In the genomic region with DNA sequence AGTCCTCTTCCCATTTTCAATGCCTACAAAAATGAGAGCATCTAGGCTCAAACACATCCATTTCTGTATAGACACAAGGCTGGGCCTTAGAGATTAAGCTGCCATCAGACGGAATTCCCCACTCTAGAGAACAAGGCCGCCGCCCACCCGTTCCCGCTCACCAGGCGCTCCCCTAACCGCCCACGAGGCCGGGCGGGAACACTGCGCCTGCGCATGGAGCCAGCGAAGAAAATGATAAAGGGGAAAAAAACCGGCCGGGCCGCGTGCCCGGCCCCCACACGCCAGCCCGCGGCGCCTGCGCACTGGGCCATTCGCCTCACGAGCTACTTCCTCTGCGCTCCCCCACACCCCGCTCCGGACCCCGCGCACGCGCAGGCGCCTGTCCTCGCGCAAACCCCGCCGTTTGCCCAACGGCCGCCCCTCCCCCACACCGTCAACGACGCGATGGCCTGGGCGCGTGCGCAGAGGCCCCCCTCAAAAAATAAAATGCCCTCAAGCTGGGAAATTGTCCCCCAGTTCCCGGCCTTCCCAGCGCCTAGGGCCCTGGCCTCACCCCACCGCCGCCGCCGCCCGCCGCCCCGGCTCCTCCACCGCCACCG, we compare ENCODE assay signal across 1 cellular context.
TF ChIP-seq lines count a peak whose summit lies in the region.

No MANE protein-coding gene starts in this region.

TF ChIP-seq in HepG2, 621 proteins besides CTCF, POLR2A, EP300 and RAD21 (continued from another document and continues in another):
- TF ChIP-seq, protein P1, sequence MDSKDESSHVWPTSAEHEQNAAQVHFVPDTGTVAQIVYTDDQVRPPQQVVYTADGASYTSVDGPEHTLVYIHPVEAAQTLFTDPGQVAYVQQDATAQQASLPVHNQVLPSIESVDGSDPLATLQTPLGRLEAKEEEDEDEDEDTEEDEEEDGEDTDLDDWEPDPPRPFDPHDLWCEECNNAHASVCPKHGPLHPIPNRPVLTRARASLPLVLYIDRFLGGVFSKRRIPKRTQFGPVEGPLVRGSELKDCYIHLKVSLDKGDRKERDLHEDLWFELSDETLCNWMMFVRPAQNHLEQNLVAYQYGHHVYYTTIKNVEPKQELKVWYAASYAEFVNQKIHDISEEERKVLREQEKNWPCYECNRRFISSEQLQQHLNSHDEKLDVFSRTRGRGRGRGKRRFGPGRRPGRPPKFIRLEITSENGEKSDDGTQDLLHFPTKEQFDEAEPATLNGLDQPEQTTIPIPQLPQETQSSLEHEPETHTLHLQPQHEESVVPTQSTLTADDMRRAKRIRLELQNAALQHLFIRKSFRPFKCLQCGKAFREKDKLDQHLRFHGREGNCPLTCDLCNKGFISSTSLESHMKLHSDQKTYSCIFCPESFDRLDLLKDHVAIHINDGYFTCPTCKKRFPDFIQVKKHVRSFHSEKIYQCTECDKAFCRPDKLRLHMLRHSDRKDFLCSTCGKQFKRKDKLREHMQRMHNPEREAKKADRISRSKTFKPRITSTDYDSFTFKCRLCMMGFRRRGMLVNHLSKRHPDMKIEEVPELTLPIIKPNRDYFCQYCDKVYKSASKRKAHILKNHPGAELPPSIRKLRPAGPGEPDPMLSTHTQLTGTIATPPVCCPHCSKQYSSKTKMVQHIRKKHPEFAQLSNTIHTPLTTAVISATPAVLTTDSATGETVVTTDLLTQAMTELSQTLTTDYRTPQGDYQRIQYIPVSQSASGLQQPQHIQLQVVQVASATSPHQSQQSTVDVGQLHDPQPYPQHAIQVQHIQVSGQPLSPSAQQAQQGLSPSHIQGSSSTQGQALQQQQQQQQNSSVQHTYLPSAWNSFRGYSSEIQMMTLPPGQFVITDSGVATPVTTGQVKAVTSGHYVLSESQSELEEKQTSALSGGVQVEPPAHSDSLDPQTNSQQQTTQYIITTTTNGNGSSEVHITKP (CRISPR knock-in tag; IDR thresholded peaks at IDR 0.05; ENCODE audit: low read depth), result peak; percentile 8; the same call in 1 of the 2 replicates
- no peak for TF ChIP-seq ZSCAN31 (CRISPR knock-in tag; IDR thresholded peaks at IDR 0.05; ENCODE audit: low read depth)
- no peak for TF ChIP-seq NFE2L1 (CRISPR knock-in tag; IDR thresholded peaks at IDR 0.05; ENCODE audit: borderline replicate concordance)
- peak; percentile 44; the same call in 1 of the 2 replicates for TF ChIP-seq PPARG (CRISPR knock-in tag; conservative IDR thresholded peaks at IDR 0.05)
- TF ChIP-seq ZBTB3 (CRISPR knock-in tag; IDR thresholded peaks at IDR 0.05; ENCODE audit: borderline replicate concordance, low read depth), result no peak
- peak; percentile 83; the same call in 1 of the 2 replicates for TF ChIP-seq ZC3H13 (CRISPR knock-in tag; IDR thresholded peaks at IDR 0.05)
- TF ChIP-seq HMG20A (CRISPR knock-in tag; IDR thresholded peaks at IDR 0.05; ENCODE audit: borderline replicate concordance), result no peak
- TF ChIP-seq ZNF260 (CRISPR knock-in tag; IDR thresholded peaks at IDR 0.05; ENCODE audit: borderline replicate concordance, low read depth), result no peak
- peak; percentile 42; the same call in 1 of the 2 replicates for TF ChIP-seq ZSCAN20 (CRISPR knock-in tag; IDR thresholded peaks at IDR 0.05; ENCODE audit: borderline replicate concordance)
- TF ChIP-seq NAIF1 (CRISPR knock-in tag; IDR thresholded peaks at IDR 0.05; ENCODE audit: borderline replicate concordance), result 0 out of 2 replicates have a peak, but pooled peaks have one; percentile 46
- TF ChIP-seq, protein P2, sequence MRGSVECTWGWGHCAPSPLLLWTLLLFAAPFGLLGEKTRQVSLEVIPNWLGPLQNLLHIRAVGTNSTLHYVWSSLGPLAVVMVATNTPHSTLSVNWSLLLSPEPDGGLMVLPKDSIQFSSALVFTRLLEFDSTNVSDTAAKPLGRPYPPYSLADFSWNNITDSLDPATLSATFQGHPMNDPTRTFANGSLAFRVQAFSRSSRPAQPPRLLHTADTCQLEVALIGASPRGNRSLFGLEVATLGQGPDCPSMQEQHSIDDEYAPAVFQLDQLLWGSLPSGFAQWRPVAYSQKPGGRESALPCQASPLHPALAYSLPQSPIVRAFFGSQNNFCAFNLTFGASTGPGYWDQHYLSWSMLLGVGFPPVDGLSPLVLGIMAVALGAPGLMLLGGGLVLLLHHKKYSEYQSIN (CRISPR knock-in tag; IDR thresholded peaks at IDR 0.05; ENCODE audit: borderline replicate concordance), result no peak
- TF ChIP-seq ZNF891 (CRISPR knock-in tag; IDR thresholded peaks at IDR 0.05), result 0 out of 2 replicates have a peak, but pooled peaks have one; percentile 24
- TF ChIP-seq TMF1 (CRISPR knock-in tag; IDR thresholded peaks at IDR 0.05; ENCODE audit: low read depth), result no peak
- peak; percentile 50; the same call in 1 of the 2 replicates for TF ChIP-seq ARID4A (CRISPR knock-in tag; IDR thresholded peaks at IDR 0.05; ENCODE audit: borderline replicate concordance)
- 0 out of 2 replicates have a peak, but pooled peaks have one; percentile 37 for TF ChIP-seq NFAT5 (CRISPR knock-in tag; IDR thresholded peaks at IDR 0.05)
- TF ChIP-seq BHLHE40 (IDR thresholded peaks at IDR 0.05; ENCODE audit: low read length), result peak; percentile 50; the same call in 1 of the 2 replicates
- TF ChIP-seq, protein P3, sequence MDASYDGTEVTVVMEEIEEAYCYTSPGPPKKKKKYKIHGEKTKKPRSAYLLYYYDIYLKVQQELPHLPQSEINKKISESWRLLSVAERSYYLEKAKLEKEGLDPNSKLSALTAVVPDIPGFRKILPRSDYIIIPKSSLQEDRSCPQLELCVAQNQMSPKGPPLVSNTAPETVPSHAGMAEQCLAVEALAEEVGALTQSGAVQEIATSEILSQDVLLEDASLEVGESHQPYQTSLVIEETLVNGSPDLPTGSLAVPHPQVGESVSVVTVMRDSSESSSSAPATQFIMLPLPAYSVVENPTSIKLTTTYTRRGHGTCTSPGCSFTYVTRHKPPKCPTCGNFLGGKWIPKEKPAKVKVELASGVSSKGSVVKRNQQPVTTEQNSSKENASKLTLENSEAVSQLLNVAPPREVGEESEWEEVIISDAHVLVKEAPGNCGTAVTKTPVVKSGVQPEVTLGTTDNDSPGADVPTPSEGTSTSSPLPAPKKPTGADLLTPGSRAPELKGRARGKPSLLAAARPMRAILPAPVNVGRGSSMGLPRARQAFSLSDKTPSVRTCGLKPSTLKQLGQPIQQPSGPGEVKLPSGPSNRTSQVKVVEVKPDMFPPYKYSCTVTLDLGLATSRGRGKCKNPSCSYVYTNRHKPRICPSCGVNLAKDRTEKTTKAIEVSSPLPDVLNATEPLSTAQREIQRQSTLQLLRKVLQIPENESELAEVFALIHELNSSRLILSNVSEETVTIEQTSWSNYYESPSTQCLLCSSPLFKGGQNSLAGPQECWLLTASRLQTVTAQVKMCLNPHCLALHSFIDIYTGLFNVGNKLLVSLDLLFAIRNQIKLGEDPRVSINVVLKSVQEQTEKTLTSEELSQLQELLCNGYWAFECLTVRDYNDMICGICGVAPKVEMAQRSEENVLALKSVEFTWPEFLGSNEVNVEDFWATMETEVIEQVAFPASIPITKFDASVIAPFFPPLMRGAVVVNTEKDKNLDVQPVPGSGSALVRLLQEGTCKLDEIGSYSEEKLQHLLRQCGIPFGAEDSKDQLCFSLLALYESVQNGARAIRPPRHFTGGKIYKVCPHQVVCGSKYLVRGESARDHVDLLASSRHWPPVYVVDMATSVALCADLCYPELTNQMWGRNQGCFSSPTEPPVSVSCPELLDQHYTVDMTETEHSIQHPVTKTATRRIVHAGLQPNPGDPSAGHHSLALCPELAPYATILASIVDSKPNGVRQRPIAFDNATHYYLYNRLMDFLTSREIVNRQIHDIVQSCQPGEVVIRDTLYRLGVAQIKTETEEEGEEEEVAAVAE (CRISPR knock-in tag; IDR thresholded peaks at IDR 0.05; ENCODE audit: borderline replicate concordance), result no peak
- TF ChIP-seq KAT8 (CRISPR knock-in tag; IDR thresholded peaks at IDR 0.05), result peak; percentile 48
- TF ChIP-seq, protein P4, sequence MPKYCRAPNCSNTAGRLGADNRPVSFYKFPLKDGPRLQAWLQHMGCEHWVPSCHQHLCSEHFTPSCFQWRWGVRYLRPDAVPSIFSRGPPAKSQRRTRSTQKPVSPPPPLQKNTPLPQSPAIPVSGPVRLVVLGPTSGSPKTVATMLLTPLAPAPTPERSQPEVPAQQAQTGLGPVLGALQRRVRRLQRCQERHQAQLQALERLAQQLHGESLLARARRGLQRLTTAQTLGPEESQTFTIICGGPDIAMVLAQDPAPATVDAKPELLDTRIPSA (CRISPR knock-in tag; IDR thresholded peaks at IDR 0.05; ENCODE audit: borderline replicate concordance), result 0 out of 2 replicates have a peak, but pooled peaks have one; percentile 27
- no peak for TF ChIP-seq ZBTB7B (CRISPR knock-in tag; IDR thresholded peaks at IDR 0.05)
- TF ChIP-seq ZMAT3 (CRISPR knock-in tag; conservative IDR thresholded peaks at IDR 0.05), result peak; percentile 21; the same call in 1 of the 2 replicates
- TF ChIP-seq ELF3 (CRISPR knock-in tag; IDR thresholded peaks at IDR 0.05), result 0 out of 2 replicates have a peak, but pooled peaks have one; percentile 12
- peak; percentile 70 for TF ChIP-seq SAP130 (CRISPR knock-in tag; IDR thresholded peaks at IDR 0.05; ENCODE audit: low read depth)
- TF ChIP-seq TFE3 (CRISPR knock-in tag; IDR thresholded peaks at IDR 0.05), result peak; percentile 62; the same call in 1 of the 2 replicates
- TF ChIP-seq ZNF670 (CRISPR knock-in tag; IDR thresholded peaks at IDR 0.05; ENCODE audit: borderline replicate concordance), result peak; percentile 91; the same call in 1 of the 2 replicates
- peak; percentile 58; the same call in 1 of the 2 replicates for TF ChIP-seq GFI1 (CRISPR knock-in tag; IDR thresholded peaks at IDR 0.05; ENCODE audit: borderline replicate concordance)
- TF ChIP-seq MEF2D (CRISPR knock-in tag; IDR thresholded peaks at IDR 0.05), result no peak
- TF ChIP-seq ZNF816 (CRISPR knock-in tag; IDR thresholded peaks at IDR 0.05; ENCODE audit: borderline replicate concordance), result peak; percentile 96; the same call in 1 of the 2 replicates
